Comparison of ENCODE assay signal across 8 cellular contexts in genomic region chr17:77086433-77087010, GRCh38. TPM values are rescaled to one million over a fixed set of nuclear protein-coding genes. Genes with fewer than 3 reads are reported as not detected.
A peak's percentile ranks its signal among the peaks of the same experiment; 100 is the strongest.
DNase-seq lines count a peak whose midpoint lies in the region; ATAC-seq and TF ChIP-seq lines count a peak whose summit lies in the region.

No MANE protein-coding gene starts in this region.

- no peak for ATAC-seq in HG02588 (IDR thresholded peaks at IDR 0.05; ENCODE audit: unreplicated experiment)

- DNase-seq in NK-92 treated with Interleukin-12 subunit alpha and Interleukin-12 subunit beta, amount 100 ng/mL, for 24 hours (lab: John Stamatoyannopoulos, UW), result peak; percentile 68
- DNase-seq in NK-92 (lab: John Stamatoyannopoulos, UW; ENCODE audit: unreplicated experiment), result no peak
- DNase-seq in NCI-H1092 (lab: John Stamatoyannopoulos, UW), result peak; percentile 71
- DNase-seq in T follicular helper cell (ENCODE audit: low read depth), result peak; percentile 59
- peak; percentile 93 for DNase-seq in adipocyte (ENCODE audit: low read depth)
- DNase-seq in left ventricle myocardium inferior, result peak; percentile 89
- peak; percentile 80 for DNase-seq in retina

- H3K27ac ChIP-seq in left ventricle myocardium inferior (replicated peaks), result no peak overlapping the region

- H3K9me3 ChIP-seq in adipocyte (ENCODE audit: control insufficient read depth, low read length), result no peaks in the 10 kb centered on the region
- no peaks in the 10 kb centered on the region for H3K9me3 ChIP-seq in left ventricle myocardium inferior (replicated peaks)

- H3K4me1 ChIP-seq in adipocyte (ENCODE audit: control insufficient read depth, insufficient read depth, low read length) (peaks cover 15% of the 10 kb centered on the region), left ventricle myocardium inferior (peaks cover 50% of the 10 kb centered on the region)

- peaks cover 9% of the 10 kb centered on the region for H3K36me3 ChIP-seq in adipocyte (ENCODE audit: control insufficient read depth, insufficient read depth, low read length, severe bottlenecking)
- peaks cover 15% of the 10 kb centered on the region for H3K36me3 ChIP-seq in left ventricle myocardium inferior

- H3K27me3 ChIP-seq in adipocyte (replicated peaks; ENCODE audit: control insufficient read depth, insufficient read depth, low read length), result no peaks in the 10 kb centered on the region
- H3K27me3 ChIP-seq in left ventricle myocardium inferior (ENCODE audit: low read depth), result no peaks in the 10 kb centered on the region

- intact Hi-C loops in left ventricle myocardium inferior (cut with micrococcal nuclease), result loop anchor here (2.0 kb wide), 1 partner anchor 160 kb away; no protein-coding TSS in a partner anchor

- peak; percentile 95 for TF ChIP-seq CTCF in left ventricle myocardium inferior (IDR thresholded peaks at IDR 0.05; ENCODE audit: borderline replicate concordance)

- H3K9ac ChIP-seq in adipocyte (ENCODE audit: low read length), result no peak overlapping the region

- H3K4me3 ChIP-seq in adipocyte (ENCODE audit: low read length), result no peak overlapping the region
- H3K4me3 ChIP-seq in left ventricle myocardium inferior, result no peak overlapping the region

RNA-seq across cellular contexts. Expression of gene SEC14L1, which starts 54.2 kb away (rescaled TPM):
- total RNA-seq in left ventricle myocardium inferior, result 55.5 TPM
